Comparison of ENCODE assay signal across 10 cellular contexts in genomic region chr2:15941483-15941853, GRCh38. TPM values are rescaled to one million over a fixed set of nuclear protein-coding genes. Genes with fewer than 3 reads are reported as not detected.
DNase-seq lines count a peak whose midpoint lies in the region; ATAC-seq and TF ChIP-seq lines count a peak whose summit lies in the region.
"Had no signal": no experiment of that assay in that cellular context is flagged by ENCODE, and none has a peak within 500 bp of the region (broad histone marks: within the 10 kb centered on the region; RNA-seq: fewer than 3 reads in every experiment).

No MANE protein-coding gene starts in this region.

- peak; percentile 58 for DNase-seq in activated CD8-positive, alpha-beta memory T cell treated with anti-CD3 and anti-CD28 coated beads for 24 hours
- no peak for DNase-seq in activated CD8-positive, alpha-beta memory T cell treated with anti-CD3 and anti-CD28 coated beads, Interleukin-2, amount 10 ng/mL, durations not matched to agents 7 days and 5 days
- DNase-seq in left lung: peak in 1 of 2 donors; percentile 62
- no peak for DNase-seq in testis
- DNase-seq in SKM-1 (lab: John Stamatoyannopoulos, UW; ENCODE audit: unreplicated experiment): no peak
- no peak for DNase-seq in NCI-H510A (lab: John Stamatoyannopoulos, UW)
- DNase-seq in HFFc6: no peak
- DNase-seq: stimulated activated CD4-positive, alpha-beta T cell treated with anti-CD3 and anti-CD28 coated beads, Interleukin-4, amount 100 ng/mL, for 1 hour had no signal

- 0 to 1% methylated on average over 11 to 14 of the region's 14 CpGs for WGBS in testis, 2 donors

- H3K27me3 ChIP-seq in left lung (peaks cover 35 to 75% of the 10 kb centered on the region in 2 donors), testis (no peaks in the 10 kb centered on the region)

- H3K36me3 Mint-ChIP-seq in activated CD8-positive, alpha-beta memory T cell treated with anti-CD3 and anti-CD28 coated beads, Interleukin-2, amount 10 ng/mL, durations not matched to agents 7 days and 5 days: no peaks in the 10 kb centered on the region
- H3K36me3 Mint-ChIP-seq in activated T-helper 17 cell treated with anti-CD3 and anti-CD28 coated beads, Interleukin-2, amount 50 U/mL, for 72 hours (ENCODE audit: low read depth): no peaks in the 10 kb centered on the region
- no peaks in the 10 kb centered on the region for H3K36me3 Mint-ChIP-seq in HFFc6 (ENCODE audit: low read depth)

- TF ChIP-seq CTCF in left lung (IDR thresholded peaks at IDR 0.05) (no peak), testis (IDR thresholded peaks at IDR 0.05) (no peak), HFFc6 (IDR thresholded peaks at IDR 0.05) (no peak)

- H3K4me3 Mint-ChIP-seq in activated CD8-positive, alpha-beta memory T cell treated with anti-CD3 and anti-CD28 coated beads, Interleukin-2, amount 10 ng/mL, durations not matched to agents 7 days and 5 days: no peak overlapping the region
- H3K4me3 Mint-ChIP-seq in activated T-helper 17 cell treated with anti-CD3 and anti-CD28 coated beads, Interleukin-2, amount 50 U/mL, for 72 hours: peak overlapping the region; percentile 57
- no peak overlapping the region for H3K4me3 Mint-ChIP-seq in HFFc6

- H3K9me3 ChIP-seq in left lung: no peaks in the 10 kb centered on the region
- no peaks in the 10 kb centered on the region for H3K9me3 ChIP-seq in testis

- ATAC-seq in activated CD8-positive, alpha-beta memory T cell treated with anti-CD3 and anti-CD28 coated beads, Interleukin-2, amount 10 ng/mL, durations not matched to agents 7 days and 5 days: no peak
- ATAC-seq in activated T-helper 17 cell treated with anti-CD3 and anti-CD28 coated beads, Interleukin-2, amount 50 U/mL, for 72 hours (replicated peaks): no peak
- peak; percentile 8 for ATAC-seq in left lung

- TF ChIP-seq POLR2A in testis (IDR thresholded peaks at IDR 0.05): no peak

- H3K9me3 Mint-ChIP-seq in activated CD8-positive, alpha-beta memory T cell treated with anti-CD3 and anti-CD28 coated beads, Interleukin-2, amount 10 ng/mL, durations not matched to agents 7 days and 5 days (ENCODE audit: low read depth): no peaks in the 10 kb centered on the region
- H3K9me3 Mint-ChIP-seq in activated T-helper 17 cell treated with anti-CD3 and anti-CD28 coated beads, Interleukin-2, amount 50 U/mL, for 72 hours: no peaks in the 10 kb centered on the region
- H3K9me3 Mint-ChIP-seq in HFFc6: no peaks in the 10 kb centered on the region
- H3K9me3 Mint-ChIP-seq: activated naive CD4-positive, alpha-beta T cell treated with anti-CD3 and anti-CD28 coated beads, Interleukin-2, amount 50 U/mL, for 72 hours had no signal

- H3K4me1 Mint-ChIP-seq in activated CD8-positive, alpha-beta memory T cell treated with anti-CD3 and anti-CD28 coated beads, Interleukin-2, amount 10 ng/mL, durations not matched to agents 7 days and 5 days: no peaks in the 10 kb centered on the region
- H3K4me1 Mint-ChIP-seq in activated T-helper 17 cell treated with anti-CD3 and anti-CD28 coated beads, Interleukin-2, amount 50 U/mL, for 72 hours: no peaks in the 10 kb centered on the region
- H3K4me1 Mint-ChIP-seq in HFFc6 (ENCODE audit: low read depth): no peaks in the 10 kb centered on the region

- no peak overlapping the region for H3K27ac Mint-ChIP-seq in activated CD8-positive, alpha-beta memory T cell treated with anti-CD3 and anti-CD28 coated beads, Interleukin-2, amount 10 ng/mL, durations not matched to agents 7 days and 5 days
- no peak overlapping the region for H3K27ac Mint-ChIP-seq in activated T-helper 17 cell treated with anti-CD3 and anti-CD28 coated beads, Interleukin-2, amount 50 U/mL, for 72 hours
- no peak overlapping the region for H3K27ac Mint-ChIP-seq in HFFc6
- H3K27ac Mint-ChIP-seq: activated naive CD4-positive, alpha-beta T cell treated with anti-CD3 and anti-CD28 coated beads, Interleukin-2, amount 50 U/mL, for 72 hours had no signal

- CTCF ChIA-PET in activated CD8-positive, alpha-beta memory T cell treated with anti-CD3 and anti-CD28 coated beads, Interleukin-2, amount 10 ng/mL, durations not matched to agents 7 days and 5 days (lab: Charles Lee): interaction anchor here (3.1 kb wide), 1 partner anchor 667 kb away, joined by 12 read pairs; no protein-coding TSS in a partner anchor

- intact Hi-C loops in left lung (cut with DNase I): loop anchor here in 1 of 2 donors (10.0 kb wide), 2 partner anchors 343 to 663 kb away; no protein-coding TSS in a partner anchor
- intact Hi-C loops in testis (cut with DNase I; ENCODE audit: low total_unique reads): no loop called here

- H3K36me3 ChIP-seq in left lung: no peaks in the 10 kb centered on the region
- no peaks in the 10 kb centered on the region for H3K36me3 ChIP-seq in testis (ENCODE audit: low read depth, missing control alignments)

- H3K27ac ChIP-seq in left lung: no peak overlapping the region
- no peak overlapping the region for H3K27ac ChIP-seq in testis

- peaks cover 69% of the 10 kb centered on the region for H3K27me3 Mint-ChIP-seq in activated CD8-positive, alpha-beta memory T cell treated with anti-CD3 and anti-CD28 coated beads, Interleukin-2, amount 10 ng/mL, durations not matched to agents 7 days and 5 days
- peaks cover 39% of the 10 kb centered on the region for H3K27me3 Mint-ChIP-seq in activated T-helper 17 cell treated with anti-CD3 and anti-CD28 coated beads, Interleukin-2, amount 50 U/mL, for 72 hours
- H3K27me3 Mint-ChIP-seq in HFFc6 (ENCODE audit: insufficient read depth): peaks cover 37% of the 10 kb centered on the region

- H3K4me1 ChIP-seq in left lung: peaks cover 23 to 50% of the 10 kb centered on the region in 2 donors
- peaks cover 40% of the 10 kb centered on the region for H3K4me1 ChIP-seq in testis

- peak overlapping the region; percentile 31 to 33 for H3K4me3 ChIP-seq in left lung
- peak overlapping the region; percentile 39 to 62 for H3K4me3 ChIP-seq in testis

RNA-seq across cellular contexts. Expression of gene MYCN, which starts 1.1 kb away (rescaled TPM):
- not detected for total RNA-seq in activated CD8-positive, alpha-beta memory T cell treated with anti-CD3 and anti-CD28 coated beads, Interleukin-2, amount 10 ng/mL, durations not matched to agents 7 days and 5 days
- not detected for total RNA-seq in activated T-helper 17 cell treated with anti-CD3 and anti-CD28 coated beads, Interleukin-2, amount 50 U/mL, for 72 hours
- total RNA-seq in left lung (under 1 TPM; 0.60 to 0.61 TPM), testis (1 to 10 TPM; 6.9 TPM)
- 8.1 TPM for polyA plus RNA-seq in testis (ENCODE audit: insufficient read depth, low read depth, low replicate concordance)
- total RNA-seq in HFFc6 (2021; fragmentation: NEBNext Ultra II Directional; extraction: Animal tissue kit (Norgen Biotek cat#: 25700)): not detected
- total RNA-seq: activated naive CD4-positive, alpha-beta T cell treated with anti-CD3 and anti-CD28 coated beads, Interleukin-2, amount 50 U/mL, for 72 hours had no signal

Comparison
In these comparisons a context has a peak if more than half of its experiments do, and no peak if none do; other contexts are left out.
1. RNA of gene MYCN, which starts 1.1 kb away (total RNA-seq): 6.9 TPM in testis; 0.60 to 0.61 TPM in left lung, not detected in activated T-helper 17 cell treated with anti-CD3 and anti-CD28 coated beads, Interleukin-2, amount 50 U/mL, for 72 hours, not detected in activated CD8-positive, alpha-beta memory T cell treated with anti-CD3 and anti-CD28 coated beads, Interleukin-2, amount 10 ng/mL, durations not matched to agents 7 days and 5 days and not detected in HFFc6; every median in the first group is over 4 times any median in the second.